Comparison of ENCODE assay signal across 8 cellular contexts in genomic region chr1:182601416-182601786, GRCh38. TPM values are rescaled to one million over a fixed set of nuclear protein-coding genes. Genes with fewer than 3 reads are reported as not detected.
A peak's percentile ranks its signal among the peaks of the same experiment; 100 is the strongest.
DNase-seq lines count a peak whose midpoint lies in the region; ATAC-seq and TF ChIP-seq lines count a peak whose summit lies in the region.

No MANE protein-coding gene starts in this region.

- TF ChIP-seq CTCF in left ventricle myocardium inferior (IDR thresholded peaks at IDR 0.05; ENCODE audit: borderline replicate concordance) (peak; percentile 83), psoas muscle (IDR thresholded peaks at IDR 0.05) (peak; percentile 90)

- no peaks in the 10 kb centered on the region for H3K36me3 ChIP-seq in left ventricle myocardium inferior
- peaks cover 0 to 22% of the 10 kb centered on the region in 2 donors for H3K36me3 ChIP-seq in psoas muscle (ENCODE audit: insufficient read depth in 1 of 2, low read depth in 1 of 2)

- H3K27ac ChIP-seq in left ventricle myocardium inferior (replicated peaks) (peak overlapping the region; percentile 69), psoas muscle (no peak overlapping the region)

- H3K4me1 ChIP-seq in left ventricle myocardium inferior = peaks cover 63% of the 10 kb centered on the region
- H3K4me1 ChIP-seq in psoas muscle = peaks cover 23% of the 10 kb centered on the region

- H3K9me3 ChIP-seq in left ventricle myocardium inferior (replicated peaks) (no peaks in the 10 kb centered on the region), psoas muscle (no peaks in the 10 kb centered on the region)

- 15 to 16% (median 16%) methylated on average over 6 of the region's 6 CpGs for WGBS in psoas muscle, 3 donors

- H3K4me3 ChIP-seq in left ventricle myocardium inferior (peak overlapping the region; percentile 73), psoas muscle (peak overlapping the region; percentile 69)

- DNase-seq in activated gamma-delta T cell treated with Interleukin-2 at 50 U/mL for 16 hours = peak; percentile 68
- no peak for DNase-seq in activated gamma-delta T cell (lab: John Stamatoyannopoulos, UW)
- peak; percentile 89 for DNase-seq in NCI-H146 (lab: John Stamatoyannopoulos, UW)
- peak; percentile 87 for DNase-seq in SKM-1 treated with dmso at 0.1 percent for 144 hours (lab: John Stamatoyannopoulos, UW; ENCODE audit: unreplicated experiment)
- DNase-seq in amniotic epithelial cell (ENCODE audit: low read depth) = peak; percentile 63
- peak; percentile 45 for DNase-seq in left ventricle myocardium inferior
- DNase-seq in psoas muscle = peak; percentile 53 to 75

- intact Hi-C loops in left ventricle myocardium inferior (cut with micrococcal nuclease) (loop anchor here (2.0 kb wide), 1 partner anchor 183 kb away; no protein-coding TSS in a partner anchor), psoas muscle (cut with DNase I) (loop anchor here (1.0 to 5.0 kb wide), 3 partner anchors 159 to 181 kb away; no protein-coding TSS in a partner anchor)

- ATAC-seq in psoas muscle (peak; percentile 57 to 67 (median 62)), HG03108 (IDR thresholded peaks at IDR 0.05; ENCODE audit: unreplicated experiment) (no peak)

- no peaks in the 10 kb centered on the region for H3K27me3 ChIP-seq in left ventricle myocardium inferior (ENCODE audit: low read depth)
- H3K27me3 ChIP-seq in psoas muscle (ENCODE audit: insufficient read depth in 3 of 3, low read length in 2 of 3) = no peaks in the 10 kb centered on the region

RNA-seq across cellular contexts. Expression of gene RGS16, which starts 2.8 kb away (rescaled TPM):
- total RNA-seq in left ventricle myocardium inferior (0.88 TPM), psoas muscle (10 to 100 TPM in 2 of 4 donors, 1 to 10 TPM in 2; 1.2 to 17.5 (median 6.9) TPM)
- polyA plus RNA-seq in psoas muscle = 10 to 100 TPM in 1 of 3 donors, under 1 TPM in 2; 0.72 to 22.5 (median 0.86) TPM

RNA-seq across cellular contexts. Expression of gene RNASEL, which starts 12.3 kb away (rescaled TPM):
- total RNA-seq in left ventricle myocardium inferior (3.5 TPM), psoas muscle (1 to 10 TPM; 1.5 to 4.4 (median 2.1) TPM)
- 1 to 10 TPM in 1 of 3 donors, under 1 TPM in 2; 0.61 to 3.4 (median 0.82) TPM for polyA plus RNA-seq in psoas muscle
